ENCODE assay signal across 1 cellular context in the genomic region with DNA sequence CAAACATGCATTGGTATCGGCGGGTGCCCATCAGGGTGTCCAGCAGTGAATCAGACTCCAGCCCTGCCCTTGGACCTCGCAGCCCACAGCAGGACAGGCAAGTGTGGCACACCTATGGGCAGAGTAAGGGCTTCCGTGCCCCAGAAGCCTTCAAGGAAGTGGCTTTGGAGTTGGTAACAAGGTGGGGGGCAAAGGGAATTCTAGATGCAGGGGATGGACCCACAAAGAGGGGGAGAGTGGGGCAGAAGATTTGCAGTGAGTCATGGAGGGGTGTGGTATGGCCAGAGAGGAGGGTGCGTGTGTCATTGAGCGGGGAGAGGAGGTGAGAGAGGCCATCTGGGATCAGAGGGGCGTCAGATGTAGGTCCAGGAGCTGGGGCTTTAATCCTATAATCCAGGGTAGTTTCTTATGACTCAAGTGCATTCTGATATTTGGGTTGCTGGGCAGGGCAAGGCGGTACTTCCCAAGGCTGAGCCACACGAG.
TF ChIP-seq lines count a peak whose summit lies in the region.

No MANE protein-coding gene starts in this region.

TF ChIP-seq in HEK293, 187 proteins besides CTCF, POLR2A, EP300 and RAD21 (continued from another document):
- TF ChIP-seq, protein P1, sequence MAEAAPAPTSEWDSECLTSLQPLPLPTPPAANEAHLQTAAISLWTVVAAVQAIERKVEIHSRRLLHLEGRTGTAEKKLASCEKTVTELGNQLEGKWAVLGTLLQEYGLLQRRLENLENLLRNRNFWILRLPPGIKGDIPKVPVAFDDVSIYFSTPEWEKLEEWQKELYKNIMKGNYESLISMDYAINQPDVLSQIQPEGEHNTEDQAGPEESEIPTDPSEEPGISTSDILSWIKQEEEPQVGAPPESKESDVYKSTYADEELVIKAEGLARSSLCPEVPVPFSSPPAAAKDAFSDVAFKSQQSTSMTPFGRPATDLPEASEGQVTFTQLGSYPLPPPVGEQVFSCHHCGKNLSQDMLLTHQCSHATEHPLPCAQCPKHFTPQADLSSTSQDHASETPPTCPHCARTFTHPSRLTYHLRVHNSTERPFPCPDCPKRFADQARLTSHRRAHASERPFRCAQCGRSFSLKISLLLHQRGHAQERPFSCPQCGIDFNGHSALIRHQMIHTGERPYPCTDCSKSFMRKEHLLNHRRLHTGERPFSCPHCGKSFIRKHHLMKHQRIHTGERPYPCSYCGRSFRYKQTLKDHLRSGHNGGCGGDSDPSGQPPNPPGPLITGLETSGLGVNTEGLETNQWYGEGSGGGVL (tag by site-specific recombination; IDR thresholded peaks at IDR 0.05) = peak; percentile 45; the same call in 1 of the 2 replicates
- TF ChIP-seq ZNF514 (tag by site-specific recombination; IDR thresholded peaks at IDR 0.05) (no peak), ZNF670 (tag by site-specific recombination; IDR thresholded peaks at IDR 0.05; ENCODE audit: low read depth) (no peak)
- TF ChIP-seq, protein P2, sequence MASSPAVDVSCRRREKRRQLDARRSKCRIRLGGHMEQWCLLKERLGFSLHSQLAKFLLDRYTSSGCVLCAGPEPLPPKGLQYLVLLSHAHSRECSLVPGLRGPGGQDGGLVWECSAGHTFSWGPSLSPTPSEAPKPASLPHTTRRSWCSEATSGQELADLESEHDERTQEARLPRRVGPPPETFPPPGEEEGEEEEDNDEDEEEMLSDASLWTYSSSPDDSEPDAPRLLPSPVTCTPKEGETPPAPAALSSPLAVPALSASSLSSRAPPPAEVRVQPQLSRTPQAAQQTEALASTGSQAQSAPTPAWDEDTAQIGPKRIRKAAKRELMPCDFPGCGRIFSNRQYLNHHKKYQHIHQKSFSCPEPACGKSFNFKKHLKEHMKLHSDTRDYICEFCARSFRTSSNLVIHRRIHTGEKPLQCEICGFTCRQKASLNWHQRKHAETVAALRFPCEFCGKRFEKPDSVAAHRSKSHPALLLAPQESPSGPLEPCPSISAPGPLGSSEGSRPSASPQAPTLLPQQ (tag by site-specific recombination; IDR thresholded peaks at IDR 0.05) = no peak
